ENCODE assay signal across 1 cellular context in genomic region chr12:64679487-64679983, GRCh38.
TF ChIP-seq lines count a peak whose summit lies in the region.

No MANE protein-coding gene starts in this region.

TF ChIP-seq in HepG2, 621 proteins besides CTCF, POLR2A, EP300 and RAD21 (continued from another document):
- TF ChIP-seq ZNF609 (CRISPR knock-in tag; IDR thresholded peaks at IDR 0.05; ENCODE audit: borderline replicate concordance), result no peak
